19 cellular contexts compared by ENCODE assay signal in the genomic region with DNA sequence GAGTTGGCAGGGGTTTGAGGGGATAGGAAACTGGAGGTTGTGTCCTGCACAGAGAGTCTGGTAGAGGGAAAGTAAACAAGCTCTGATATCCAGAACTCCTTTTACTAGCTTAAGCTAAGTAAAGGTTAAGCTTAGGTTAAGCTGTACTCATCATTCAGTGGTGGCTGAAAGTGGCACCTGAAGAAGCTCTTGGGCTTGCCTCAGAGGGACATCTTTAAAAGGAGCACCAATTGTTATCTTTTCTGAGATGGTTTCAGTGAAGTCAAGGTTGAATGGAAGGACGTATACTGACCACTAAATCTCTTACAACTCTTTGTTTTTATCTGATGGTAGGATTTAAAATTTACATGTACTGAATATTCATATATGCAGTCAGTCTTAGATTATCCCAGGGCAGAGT. TPM values are rescaled to one million over a fixed set of nuclear protein-coding genes. Genes with fewer than 3 reads are reported as not detected.
DNase-seq lines count a peak whose midpoint lies in the region; ATAC-seq and TF ChIP-seq lines count a peak whose summit lies in the region.
"Had no signal": no experiment of that assay in that cellular context is flagged by ENCODE, and none has a peak within 500 bp of the region (broad histone marks: within the 10 kb centered on the region; RNA-seq: fewer than 3 reads in every experiment).

No MANE protein-coding gene starts in this region.

- H3K27me3 Mint-ChIP-seq in activated naive CD8-positive, alpha-beta T cell, result no peaks in the 10 kb centered on the region
- H3K27me3 Mint-ChIP-seq in activated naive CD8-positive, alpha-beta T cell treated with anti-CD3 and anti-CD28 coated beads, Interleukin-2, amount 50 U/mL, for 24 hours, result no peaks in the 10 kb centered on the region
- H3K27me3 Mint-ChIP-seq in effector memory CD8-positive, alpha-beta T cell, result no peaks in the 10 kb centered on the region
- H3K27me3 Mint-ChIP-seq in Calu3 (ENCODE audit: unreplicated experiment), result peaks cover 51% of the 10 kb centered on the region

- ATAC-seq in activated naive CD8-positive, alpha-beta T cell treated with anti-CD3 and anti-CD28 coated beads, Interleukin-2, amount 50 U/mL, for 24 hours, result no peak
- ATAC-seq in effector memory CD8-positive, alpha-beta T cell (replicated peaks), result no peak
- no peak for ATAC-seq in HG02610 (IDR thresholded peaks at IDR 0.05; ENCODE audit: unreplicated experiment)
- ATAC-seq: HepG2, Panc1 had no signal

- intact Hi-C loops in Calu3 (cut with micrococcal nuclease; ENCODE audit: unreplicated experiment), result loop anchor here (10.0 kb wide), 1 partner anchor 255 kb away; the partner anchor contains the start of gene DPH5

- BruUV-seq in Calu3 (replicated peaks; lab: Mats Ljungman, UMichigan), result no TSS peak

- peak overlapping the region; percentile 88 for H3K27ac Mint-ChIP-seq in activated naive CD8-positive, alpha-beta T cell
- no peak overlapping the region for H3K27ac Mint-ChIP-seq in activated naive CD8-positive, alpha-beta T cell treated with anti-CD3 and anti-CD28 coated beads, Interleukin-2, amount 50 U/mL, for 24 hours
- peak overlapping the region; percentile 91 to 93 for H3K27ac Mint-ChIP-seq in effector memory CD8-positive, alpha-beta T cell
- H3K27ac Mint-ChIP-seq in Calu3 (ENCODE audit: unreplicated experiment), result no peak overlapping the region

- H3K4me3 Mint-ChIP-seq in activated naive CD8-positive, alpha-beta T cell, result peak overlapping the region; percentile 46
- H3K4me3 Mint-ChIP-seq in activated naive CD8-positive, alpha-beta T cell treated with anti-CD3 and anti-CD28 coated beads, Interleukin-2, amount 50 U/mL, for 24 hours, result no peak overlapping the region
- peak overlapping the region; percentile 56 to 72 for H3K4me3 Mint-ChIP-seq in effector memory CD8-positive, alpha-beta T cell
- no peak overlapping the region for H3K4me3 Mint-ChIP-seq in Calu3 (ENCODE audit: low read depth, unreplicated experiment)

- no peaks in the 10 kb centered on the region for H3K9me3 Mint-ChIP-seq in activated naive CD8-positive, alpha-beta T cell (ENCODE audit: low read depth)
- no peaks in the 10 kb centered on the region for H3K9me3 Mint-ChIP-seq in activated naive CD8-positive, alpha-beta T cell treated with anti-CD3 and anti-CD28 coated beads, Interleukin-2, amount 50 U/mL, for 24 hours
- no peaks in the 10 kb centered on the region for H3K9me3 Mint-ChIP-seq in effector memory CD8-positive, alpha-beta T cell
- no peaks in the 10 kb centered on the region for H3K9me3 Mint-ChIP-seq in Calu3 (ENCODE audit: low read depth, unreplicated experiment)

- peaks cover 96% of the 10 kb centered on the region for H3K4me1 Mint-ChIP-seq in activated naive CD8-positive, alpha-beta T cell (ENCODE audit: low read depth)
- H3K4me1 Mint-ChIP-seq in activated naive CD8-positive, alpha-beta T cell treated with anti-CD3 and anti-CD28 coated beads, Interleukin-2, amount 50 U/mL, for 24 hours, result peaks cover 87% of the 10 kb centered on the region
- H3K4me1 Mint-ChIP-seq in effector memory CD8-positive, alpha-beta T cell (ENCODE audit: low read depth in 2 of 2), result peaks cover 78 to 89% of the 10 kb centered on the region in 2 donors
- no peaks in the 10 kb centered on the region for H3K4me1 Mint-ChIP-seq in Calu3 (ENCODE audit: low read depth, unreplicated experiment)

- no peak for TF ChIP-seq CTCF in Calu3 (IDR thresholded peaks at IDR 0.05; ENCODE audit: unreplicated experiment)

- peaks cover 5% of the 10 kb centered on the region for H3K36me3 Mint-ChIP-seq in activated naive CD8-positive, alpha-beta T cell
- no peaks in the 10 kb centered on the region for H3K36me3 Mint-ChIP-seq in activated naive CD8-positive, alpha-beta T cell treated with anti-CD3 and anti-CD28 coated beads, Interleukin-2, amount 50 U/mL, for 24 hours (ENCODE audit: low read depth)
- H3K36me3 Mint-ChIP-seq in effector memory CD8-positive, alpha-beta T cell (ENCODE audit: insufficient read depth), result peaks cover 10% of the 10 kb centered on the region
- no peaks in the 10 kb centered on the region for H3K36me3 Mint-ChIP-seq in Calu3 (ENCODE audit: insufficient read depth, unreplicated experiment)

- DNase-seq in activated naive CD8-positive, alpha-beta T cell treated with anti-CD3 and anti-CD28 coated beads, Interleukin-2, amount 50 U/mL, for 24 hours, result no peak
- DNase-seq in NCI-H82 (lab: John Stamatoyannopoulos, UW) (peak; percentile 61), SK-N-DZ (ENCODE audit: low spot score) (no peak), Calu3 (no peak)
- no peak for DNase-seq in effector memory CD8-positive, alpha-beta T cell
- DNase-seq: BE2C, DMS153, EL, H7, MM.1S, NCI-H1105, NCI-H1694 treated with DMSO at 0.1 percent for 48 hours, NCI-H345, NCI-H526 treated with DMSO at 0.1 percent for 48 hours, SHP77 had no signal

- CTCF ChIA-PET in Calu3 (lab: Charles Lee), result interaction anchor here (1.0 kb wide), 1 partner anchor 9 kb away, joined by 3 read pairs; no protein-coding TSS in a partner anchor

RNA-seq across cellular contexts. Expression of gene S1PR1, which starts 43.2 kb away (rescaled TPM):
- not detected in 2 replicates for polyA plus RNA-seq in SK-N-DZ (2014; cell fraction: cytosol; rRNA removed)
- 0.16 and 0.17 TPM in 2 replicates for polyA plus RNA-seq in SK-N-DZ (2014; cell fraction: nucleus; rRNA removed)
- total RNA-seq in Calu3 (2022), result not detected in 2 replicates
- total RNA-seq: HepG2 had no signal
- polyA plus RNA-seq: HepG2 had no signal

Comparison
In these comparisons a context has a peak if more than half of its experiments do, and no peak if none do; other contexts are left out.
1. H3K27ac Mint-ChIP-seq: peak in activated naive CD8-positive, alpha-beta T cell (single experiment) and effector memory CD8-positive, alpha-beta T cell (2 of 2); none in activated naive CD8-positive, alpha-beta T cell treated with anti-CD3 and anti-CD28 coated beads, Interleukin-2, amount 50 U/mL, for 24 hours (single experiment) and Calu3 (single experiment).
2. H3K4me3 Mint-ChIP-seq: peak in activated naive CD8-positive, alpha-beta T cell (single experiment) and effector memory CD8-positive, alpha-beta T cell (2 of 2); none in activated naive CD8-positive, alpha-beta T cell treated with anti-CD3 and anti-CD28 coated beads, Interleukin-2, amount 50 U/mL, for 24 hours (single experiment) and Calu3 (single experiment).